In genomic region chr11:69811431-69811830, GRCh38 we compare ENCODE assay signal across 31 cellular contexts. TPM values are rescaled to one million over a fixed set of nuclear protein-coding genes. Genes with fewer than 3 reads are reported as not detected.
"Had no signal": no experiment of that assay in that cellular context is flagged by ENCODE, and none has a peak within 500 bp of the region (broad histone marks: within the 10 kb centered on the region; RNA-seq: fewer than 3 reads in every experiment).

No MANE protein-coding gene starts in this region.

- H3K4me3 Mint-ChIP-seq: dendritic cell treated with granulocyte-macrophage colony-stimulating factor and Interleukin-4, amounts not matched to agents 40 ng/mL and 50 ng/mL, for 4 days; effector memory CD8-positive, alpha-beta T cell; endodermal cell; mesothelial cell of epicardium had no signal

- H3K4me1 ChIP-seq: colonic mucosa, esophagus squamous epithelium, gastrocnemius medialis, heart left ventricle, left lung, lower lobe of right lung had no signal

- DNase-seq: colonic mucosa; cortex of kidney; effector CD8-positive, alpha-beta T cell; effector memory CD8-positive, alpha-beta T cell; endodermal cell; erythroblast; esophagus squamous epithelium; foreskin fibroblast; foreskin melanocyte; gastrocnemius medialis; heart left ventricle; hippocampal formation; left cardiac atrium; left lung; left ventricle myocardium superior; lower lobe of right lung; mesenchymal stem cell; mucosa of descending colon had no signal

- H3K9me3 Mint-ChIP-seq: dendritic cell treated with granulocyte-macrophage colony-stimulating factor and Interleukin-4, amounts not matched to agents 40 ng/mL and 50 ng/mL, for 4 days; effector memory CD8-positive, alpha-beta T cell; endodermal cell; mesothelial cell of epicardium had no signal

- H3K9me3 ChIP-seq: colonic mucosa, esophagus squamous epithelium, gastrocnemius medialis, heart left ventricle, left lung, lower lobe of right lung, mucosa of descending colon had no signal

- H3K27ac Mint-ChIP-seq: dendritic cell treated with granulocyte-macrophage colony-stimulating factor and Interleukin-4, amounts not matched to agents 40 ng/mL and 50 ng/mL, for 4 days; effector memory CD8-positive, alpha-beta T cell; endodermal cell; mesothelial cell of epicardium had no signal

- ATAC-seq: effector memory CD8-positive, alpha-beta T cell; esophagus mucosa; gastrocnemius medialis; left cardiac atrium; left lung; lower lobe of right lung; mucosa of descending colon had no signal

- H3K27ac ChIP-seq: colonic mucosa, epithelial cell of prostate, esophagus squamous epithelium, gastrocnemius medialis, heart left ventricle, left lung, lower lobe of right lung had no signal

- H3K36me3 Mint-ChIP-seq: mesothelial cell of epicardium had no signal

- H3K4me3 ChIP-seq: colonic mucosa, esophagus squamous epithelium, gastrocnemius medialis, heart left ventricle, left lung, lower lobe of right lung, mucosa of descending colon had no signal

- H3K36me3 ChIP-seq: colonic mucosa, esophagus squamous epithelium, gastrocnemius medialis, heart left ventricle, left lung, lower lobe of right lung had no signal

RNA-seq across cellular contexts. Expression of gene FGF3, which starts 7.8 kb away (rescaled TPM):
- total RNA-seq: chondrocyte, colonic mucosa, dermis microvascular lymphatic vessel endothelial cell, endodermal cell, esophagus mucosa, esophagus squamous epithelium, gastrocnemius medialis, glomerular endothelial cell, heart left ventricle, kidney epithelial cell, left cardiac atrium, left lung, left ventricle myocardium superior, lower leg skin, lower lobe of right lung, lung microvascular endothelial cell, mesenteric fat pad, mesothelial cell of epicardium, mucosa of descending colon, myocyte had no signal
- polyA plus RNA-seq: heart left ventricle, keratinocyte had no signal

RNA-seq across cellular contexts. Expression of gene FGF4, which starts 36.3 kb away (rescaled TPM):
- total RNA-seq: chondrocyte, colonic mucosa, dermis microvascular lymphatic vessel endothelial cell, esophagus mucosa, esophagus squamous epithelium, gastrocnemius medialis, glomerular endothelial cell, heart left ventricle, kidney epithelial cell, left cardiac atrium, left lung, left ventricle myocardium superior, lower leg skin, lower lobe of right lung, lung microvascular endothelial cell, mesenteric fat pad, mesothelial cell of epicardium, mucosa of descending colon, myocyte had no signal
- polyA plus RNA-seq: heart left ventricle, keratinocyte had no signal
